ENCODE assay signal across 30 cellular contexts in genomic region chr14:22905627-22906026, GRCh38. TPM values are rescaled to one million over a fixed set of nuclear protein-coding genes. Genes with fewer than 3 reads are reported as not detected.
A peak's percentile ranks its signal among the peaks of the same experiment; 100 is the strongest.
DNase-seq lines count a peak whose midpoint lies in the region; ATAC-seq, FAIRE-seq and TF ChIP-seq lines count a peak whose summit lies in the region.
"Had no signal": no experiment of that assay in that cellular context is flagged by ENCODE, and none has a peak within 500 bp of the region (broad histone marks: within the 10 kb centered on the region; RNA-seq: fewer than 3 reads in every experiment).

No MANE protein-coding gene starts in this region.

- H3K4me1 ChIP-seq in HepG2 (ENCODE audit: insufficient read depth, low read length), result peaks cover 43% of the 10 kb centered on the region
- peaks cover 0 to 24% (median 12%) of the 10 kb centered on the region in 4 donors for H3K4me1 ChIP-seq in right lobe of liver
- H3K4me1 ChIP-seq in endodermal cell (ENCODE audit: control insufficient read depth, insufficient read depth, low read length), result no peaks in the 10 kb centered on the region
- H3K4me1 ChIP-seq: BE2C had no signal

- no peaks in the 10 kb centered on the region for H3K9me3 Mint-ChIP-seq in activated T-cell treated with anti-CD3 and anti-CD28 coated beads, Interleukin-2, amount 50 U/mL, for 72 hours
- H3K9me3 Mint-ChIP-seq in activated T-cell treated with anti-CD3 and anti-CD28 coated beads, Interleukin-2, amount 50 U/mL, for 4 hours, result no peaks in the 10 kb centered on the region
- no peaks in the 10 kb centered on the region for H3K9me3 Mint-ChIP-seq in endodermal cell
- no peaks in the 10 kb centered on the region for H3K9me3 Mint-ChIP-seq in immature natural killer cell
- H3K9me3 Mint-ChIP-seq: CD14-positive monocyte; CD4-positive, alpha-beta memory T cell; CD4-positive, CD25-positive, alpha-beta regulatory T cell; CD8-positive, alpha-beta memory T cell had no signal

- TF ChIP-seq CTCF in HepG2 (CRISPR knock-in tag; IDR thresholded peaks at IDR 0.05), result peak; percentile 20; the same call in 1 of the 2 replicates
- TF ChIP-seq CTCF in right lobe of liver (IDR thresholded peaks at IDR 0.05), result no peak
- TF ChIP-seq CTCF in endodermal cell (conservative IDR thresholded peaks at IDR 0.05), result peak; percentile 17

- no peak for DNase-seq in activated T-cell treated with anti-CD3 and anti-CD28 coated beads, Interleukin-2, amount 50 U/mL, for 72 hours
- no peak for DNase-seq in activated T-cell treated with anti-CD3 and anti-CD28 coated beads, Interleukin-2, amount 50 U/mL, for 4 hours
- DNase-seq in HepG2 (ENCODE audit: low spot score), result no peak
- DNase-seq in right lobe of liver, result no peak
- no peak for DNase-seq in endodermal cell
- no peak for DNase-seq in immature natural killer cell
- DNase-seq in cardiac septum (ENCODE audit: low spot score), result no peak
- DNase-seq: 8988T; ACHN; BE2C; C1 segment of cervical spinal cord; CD4-positive, alpha-beta memory T cell; CD4-positive, CD25-positive, alpha-beta regulatory T cell; CD8-positive, alpha-beta memory T cell; COR-L47; DMS 273 treated with DMSO at 0.1 percent for 48 hours; DMS153; DMS53; DMS79; DND-41; EL; GDM1 had no signal

- no TSS peak for BruUV-seq in HepG2 (replicated peaks; lab: Mats Ljungman, UMichigan)

- 76% methylated on average over 4 of the region's 4 CpGs for WGBS in HepG2 (ENCODE audit: low lambda C conversion rate)
- WGBS in right lobe of liver (ENCODE audit: insufficient coverage, low coverage, low lambda C conversion rate, missing lambda C conversion rate), result 92% methylated on average over 4 of the region's 4 CpGs
- WGBS in endodermal cell (ENCODE audit: insufficient coverage in 1 of 2, insufficient read length in 1 of 2), 2 experiments, result 91 to 92% methylated on average over 4 of the region's 4 CpGs

- peaks cover 5% of the 10 kb centered on the region for H3K4me1 Mint-ChIP-seq in activated T-cell treated with anti-CD3 and anti-CD28 coated beads, Interleukin-2, amount 50 U/mL, for 72 hours (ENCODE audit: low read depth)
- H3K4me1 Mint-ChIP-seq in activated T-cell treated with anti-CD3 and anti-CD28 coated beads, Interleukin-2, amount 50 U/mL, for 4 hours (ENCODE audit: low read depth), result peaks cover 3% of the 10 kb centered on the region
- H3K4me1 Mint-ChIP-seq in endodermal cell, result no peaks in the 10 kb centered on the region
- peaks cover 4 to 11% of the 10 kb centered on the region in 2 donors for H3K4me1 Mint-ChIP-seq in immature natural killer cell

- H3K36me3 ChIP-seq in HepG2 (replicated peaks in 1 of 2; ENCODE audit: control insufficient read depth in 1 of 2, insufficient read depth in 2 of 2, low read length in 2 of 2) (no peaks in the 10 kb centered on the region), right lobe of liver (peaks cover 11 to 85% (median 43%) of the 10 kb centered on the region in 4 donors), endodermal cell (ENCODE audit: control insufficient read depth, insufficient read depth, low read length) (peaks cover 83% of the 10 kb centered on the region)

- no peaks in the 10 kb centered on the region for H4K20me1 ChIP-seq in HepG2 (ENCODE audit: insufficient read depth, low read length)

- H3K27me3 ChIP-seq in HepG2 (ENCODE audit: control insufficient read depth in 1 of 2, insufficient read depth in 2 of 2, low read length in 2 of 2) (no peaks in the 10 kb centered on the region), right lobe of liver (no peaks in the 10 kb centered on the region), endodermal cell (ENCODE audit: control insufficient read depth, insufficient read depth, low read length, poor library complexity, severe bottlenecking) (no peaks in the 10 kb centered on the region)
- H3K27me3 ChIP-seq: BE2C, BLaER1 had no signal

- H3K4me3 ChIP-seq in HepG2 (replicated peaks in 1 of 3; ENCODE audit: insufficient read depth in 1 of 3, low read depth in 2 of 3, low read length in 3 of 3) (no peak overlapping the region), right lobe of liver (no peak overlapping the region), endodermal cell (ENCODE audit: low read length) (no peak overlapping the region)
- H3K4me3 ChIP-seq: BLaER1, GM12878 had no signal

- TF ChIP-seq POLR2A in HepG2 (IDR thresholded peaks at IDR 0.05; ENCODE audit: insufficient read depth in 1 of 2, low read depth in 2 of 2, low read length in 2 of 2) (no peak), right lobe of liver (IDR thresholded peaks at IDR 0.05) (no peak)

- no peak overlapping the region for H3K9ac ChIP-seq in HepG2 (ENCODE audit: insufficient read depth, low read depth, low read length)
- no peak overlapping the region for H3K9ac ChIP-seq in endodermal cell (ENCODE audit: extremely low read depth, low read length, poor library complexity, severe bottlenecking)
- H3K9ac ChIP-seq: BLaER1 had no signal

- TF ChIP-seq EP300 in HepG2 (IDR thresholded peaks at IDR 0.05; ENCODE audit: low read depth in 2 of 2, low read length in 2 of 2) (no peak), HepG2 (CRISPR knock-in tag; IDR thresholded peaks at IDR 0.05; ENCODE audit: borderline replicate concordance) (no peak)

- H3K9me3 ChIP-seq in HepG2 (ENCODE audit: low read length) (no peaks in the 10 kb centered on the region), right lobe of liver (no peaks in the 10 kb centered on the region), endodermal cell (ENCODE audit: control insufficient read depth, low read length) (no peaks in the 10 kb centered on the region)
- H3K9me3 ChIP-seq: BE2C, BLaER1 had no signal

- no peak overlapping the region for H3K4me2 ChIP-seq in HepG2 (ENCODE audit: low read depth, low read length)
- H3K4me2 ChIP-seq: BLaER1 had no signal

- CTCF ChIA-PET in HepG2 (lab: Yijun Ruan, JAX; ENCODE audit: low intra/inter-chr PET ratio, low total read pairs), result no interaction called here

- H3K79me2 ChIP-seq in HepG2 (ENCODE audit: insufficient read depth, low read length), result no peaks in the 10 kb centered on the region

- FAIRE-seq in HepG2 (lab: Jason Lieb, UNC), result no peak
- FAIRE-seq: A204.1, GM12892, GM18507 had no signal

- H3K4me3 Mint-ChIP-seq in activated T-cell treated with anti-CD3 and anti-CD28 coated beads, Interleukin-2, amount 50 U/mL, for 72 hours, result no peak overlapping the region
- no peak overlapping the region for H3K4me3 Mint-ChIP-seq in activated T-cell treated with anti-CD3 and anti-CD28 coated beads, Interleukin-2, amount 50 U/mL, for 4 hours
- no peak overlapping the region for H3K4me3 Mint-ChIP-seq in endodermal cell
- H3K4me3 Mint-ChIP-seq in immature natural killer cell, result no peak overlapping the region
- H3K4me3 Mint-ChIP-seq: CD8-positive, alpha-beta memory T cell had no signal

- POLR2A ChIA-PET in HepG2 (lab: Yijun Ruan, JAX), result interaction anchor here (1.2 to 1.6 kb wide), 2 partner anchors 11 to 24 kb away, joined by 4 read pairs; partner anchors contain the start of gene PRMT5

- in situ Hi-C loops in HepG2 (cut with HindIII; ENCODE audit: extremely low pct_ligation_motif_present, low pct_unique_long_range_greater_than_20kb), result no loop called here

- H3K27ac ChIP-seq in HepG2 (ENCODE audit: extremely low read length, insufficient read depth, low read length) (no peak overlapping the region), right lobe of liver (no peak overlapping the region), endodermal cell (ENCODE audit: low read depth, low read length) (no peak overlapping the region)
- H3K27ac ChIP-seq: BLaER1 had no signal

- peak overlapping the region; percentile 25 for H3K27ac Mint-ChIP-seq in activated T-cell treated with anti-CD3 and anti-CD28 coated beads, Interleukin-2, amount 50 U/mL, for 72 hours
- H3K27ac Mint-ChIP-seq in endodermal cell (no peak overlapping the region), immature natural killer cell (no peak overlapping the region)

- peaks cover 11 to 49% of the 10 kb centered on the region in 2 donors for H3K36me3 Mint-ChIP-seq in activated T-cell treated with anti-CD3 and anti-CD28 coated beads, Interleukin-2, amount 50 U/mL, for 72 hours (ENCODE audit: insufficient read depth in 2 of 2)
- H3K36me3 Mint-ChIP-seq in activated T-cell treated with anti-CD3 and anti-CD28 coated beads, Interleukin-2, amount 50 U/mL, for 4 hours (ENCODE audit: insufficient read depth), result peaks cover 50% of the 10 kb centered on the region
- H3K36me3 Mint-ChIP-seq in endodermal cell (ENCODE audit: low read depth) (peaks cover 72% of the 10 kb centered on the region), immature natural killer cell (peaks cover 36 to 65% (median 54%) of the 10 kb centered on the region in 3 donors)

- no peak overlapping the region for H2AFZ ChIP-seq in HepG2 (ENCODE audit: low read length)

- TF ChIP-seq RAD21 in HepG2 (CRISPR knock-in tag; IDR thresholded peaks at IDR 0.05), result no peak

- H3K27me3 Mint-ChIP-seq in activated T-cell treated with anti-CD3 and anti-CD28 coated beads, Interleukin-2, amount 50 U/mL, for 72 hours (ENCODE audit: low read depth), result no peaks in the 10 kb centered on the region
- H3K27me3 Mint-ChIP-seq in activated T-cell treated with anti-CD3 and anti-CD28 coated beads, Interleukin-2, amount 50 U/mL, for 4 hours (ENCODE audit: low read depth), result no peaks in the 10 kb centered on the region
- H3K27me3 Mint-ChIP-seq in endodermal cell (ENCODE audit: insufficient read depth), result no peaks in the 10 kb centered on the region
- peaks cover 0 to 5% (median 0%) of the 10 kb centered on the region in 3 donors for H3K27me3 Mint-ChIP-seq in immature natural killer cell (ENCODE audit: low read depth in 3 of 3)
- H3K27me3 Mint-ChIP-seq: CD4-positive, alpha-beta memory T cell; CD4-positive, CD25-positive, alpha-beta regulatory T cell; CD8-positive, alpha-beta memory T cell had no signal

- no peak for ATAC-seq in activated T-cell treated with anti-CD3 and anti-CD28 coated beads, Interleukin-2, amount 50 U/mL, for 72 hours (replicated peaks in 1 of 2)
- no peak for ATAC-seq in activated T-cell treated with anti-CD3 and anti-CD28 coated beads, Interleukin-2, amount 50 U/mL, for 4 hours
- ATAC-seq in HepG2 (no peak), right lobe of liver (no peak)
- ATAC-seq: GM12878 had no signal

- intact Hi-C loops in HepG2 (cut with micrococcal nuclease; ENCODE audit: unreplicated experiment), result no loop called here
- intact Hi-C loops in right lobe of liver (cut with DNase I), result loop anchor here in 1 of 2 donors (1.0 kb wide), 1 partner anchor 9 kb away; no protein-coding TSS in a partner anchor
- intact Hi-C loops in cardiac septum (cut with DNase I), result no loop called here

RNA-seq across cellular contexts. Expression of gene RBM23, which starts 13.3 kb away (rescaled TPM):
- 10 to 100 TPM; 69.5 to 77.5 TPM for total RNA-seq in activated T-cell treated with anti-CD3 and anti-CD28 coated beads, Interleukin-2, amount 50 U/mL, for 72 hours
- 10 to 100 TPM; 80.4 to 90.4 (median 82.5) TPM for total RNA-seq in activated T-cell treated with anti-CD3 and anti-CD28 coated beads, Interleukin-2, amount 50 U/mL, for 4 hours
- total RNA-seq in HepG2 (2016; rRNA removed; fragmentation: Illumina TruSeq; extraction: Trizol) (0.52 and 1.5 TPM in 2 replicates), right lobe of liver (10 to 100 TPM; 22.2 to 38.0 (median 34.0) TPM), endodermal cell (10 to 100 TPM; 52.0 to 68.6 TPM), cardiac septum (48.1 TPM)
- 1.3 and 3.6 TPM in 2 replicates for total RNA-seq in HepG2 (2016; cell fraction: cytosol; rRNA removed; fragmentation: Illumina TruSeq; extraction: Trizol; ENCODE audit: low read depth)
- 0.61 and 1.6 TPM in 2 replicates for total RNA-seq in HepG2 (2016; cell fraction: insoluble cytoplasmic fraction; rRNA removed; fragmentation: Illumina TruSeq; extraction: Trizol)
- total RNA-seq in HepG2 (2016; cell fraction: membrane; rRNA removed; fragmentation: Illumina TruSeq; extraction: Trizol), result 0.71 and 0.76 TPM in 2 replicates
- 1.2 and 2.0 TPM in 2 replicates for total RNA-seq in HepG2 (2016; cell fraction: nucleus; rRNA removed; fragmentation: Illumina TruSeq; extraction: Trizol)
- polyA plus RNA-seq in HepG2 (2011; rRNA removed) (2.1 and 2.9 TPM in 2 replicates), immature natural killer cell (10 to 100 TPM; 80.9 to 91.9 (median 85.5) TPM)
- 0.87 and 0.90 TPM in 2 replicates for polyA plus RNA-seq in HepG2 (2011; cell fraction: cytosol; rRNA removed)
- polyA plus RNA-seq in HepG2 (2011; cell fraction: nucleus; rRNA removed), result 7.7 and 10.1 TPM in 2 replicates
- 2.0 and 2.8 TPM in 2 replicates for polyA plus RNA-seq in HepG2 (2012)
- 0.17 and 0.28 TPM in 2 replicates for polyA plus RNA-seq in HepG2 (2016; cell fraction: cytosol; fragmentation: Illumina TruSeq; extraction: Trizol; ENCODE audit: low read depth)
- 0.76 and 1.0 TPM in 2 replicates for polyA plus RNA-seq in HepG2 (2016; cell fraction: insoluble cytoplasmic fraction; fragmentation: Illumina TruSeq; extraction: Trizol; ENCODE audit: low read depth)
- 0.27 and 0.43 TPM in 2 replicates for polyA plus RNA-seq in HepG2 (2016; cell fraction: membrane; fragmentation: Illumina TruSeq; extraction: Trizol; ENCODE audit: low read depth)
- polyA plus RNA-seq in HepG2 (2016; cell fraction: nucleus; fragmentation: Illumina TruSeq; extraction: Trizol; ENCODE audit: insufficient read depth, low read depth), result 3.6 and 4.3 TPM in 2 replicates
- 5.4 and 70.7 TPM in 2 replicates for polyA minus RNA-seq in HepG2 (2011; rRNA and poly(A)+ RNA removed; ENCODE audit: low replicate concordance)
- 0.97 and 1.6 TPM in 2 replicates for polyA minus RNA-seq in HepG2 (2011; cell fraction: cytosol; rRNA and poly(A)+ RNA removed)
- polyA minus RNA-seq in HepG2 (2011; cell fraction: nucleus; rRNA and poly(A)+ RNA removed), result 14.7 and 14.8 TPM in 2 replicates
- polyA plus RNA-seq in endodermal cell (2013, experiment 1 of 2), result 57.2 TPM
- 52.1 TPM for polyA plus RNA-seq in endodermal cell (2013, experiment 2 of 2)

RNA-seq across cellular contexts. Expression of gene REM2, which starts 22.6 kb away (rescaled TPM):
- total RNA-seq in activated T-cell treated with anti-CD3 and anti-CD28 coated beads, Interleukin-2, amount 50 U/mL, for 72 hours, result 1 to 10 TPM; 4.6 to 4.7 TPM
- under 1 TPM; 0.13 to 0.27 (median 0.15) TPM for total RNA-seq in activated T-cell treated with anti-CD3 and anti-CD28 coated beads, Interleukin-2, amount 50 U/mL, for 4 hours
- total RNA-seq in HepG2 (2016; rRNA removed; fragmentation: Illumina TruSeq; extraction: Trizol), result not detected in 2 replicates
- not detected in 2 replicates for total RNA-seq in HepG2 (2016; cell fraction: cytosol; rRNA removed; fragmentation: Illumina TruSeq; extraction: Trizol; ENCODE audit: low read depth)
- not detected in 2 replicates for total RNA-seq in HepG2 (2016; cell fraction: insoluble cytoplasmic fraction; rRNA removed; fragmentation: Illumina TruSeq; extraction: Trizol)
- not detected in 2 replicates for total RNA-seq in HepG2 (2016; cell fraction: membrane; rRNA removed; fragmentation: Illumina TruSeq; extraction: Trizol)
- total RNA-seq in HepG2 (2016; cell fraction: nucleus; rRNA removed; fragmentation: Illumina TruSeq; extraction: Trizol), result not detected in 2 replicates
- polyA plus RNA-seq in HepG2 (2011; rRNA removed), result 0.20 and 0.31 TPM in 2 replicates
- 0.04 and 0.05 TPM in 2 replicates for polyA plus RNA-seq in HepG2 (2011; cell fraction: cytosol; rRNA removed)
- 1.1 and 1.9 TPM in 2 replicates for polyA plus RNA-seq in HepG2 (2011; cell fraction: nucleus; rRNA removed)
- polyA plus RNA-seq in HepG2 (2012), result 0.21 and 0.67 TPM in 2 replicates
- not detected in 2 replicates for polyA plus RNA-seq in HepG2 (2016; cell fraction: cytosol; fragmentation: Illumina TruSeq; extraction: Trizol; ENCODE audit: low read depth)
- not detected in 2 replicates for polyA plus RNA-seq in HepG2 (2016; cell fraction: insoluble cytoplasmic fraction; fragmentation: Illumina TruSeq; extraction: Trizol; ENCODE audit: low read depth)
- polyA plus RNA-seq in HepG2 (2016; cell fraction: membrane; fragmentation: Illumina TruSeq; extraction: Trizol; ENCODE audit: low read depth), result not detected in 2 replicates
- polyA plus RNA-seq in HepG2 (2016; cell fraction: nucleus; fragmentation: Illumina TruSeq; extraction: Trizol; ENCODE audit: insufficient read depth, low read depth), result not detected in 2 replicates
- 0.26 and 0.30 TPM in 2 replicates for polyA minus RNA-seq in HepG2 (2011; rRNA and poly(A)+ RNA removed; ENCODE audit: low replicate concordance)
- polyA minus RNA-seq in HepG2 (2011; cell fraction: cytosol; rRNA and poly(A)+ RNA removed), result not detected in 2 replicates
- polyA minus RNA-seq in HepG2 (2011; cell fraction: nucleus; rRNA and poly(A)+ RNA removed), result 0.25 and 0.90 TPM in 2 replicates
- under 1 TPM in 2 of 6 experiments, not detected in 4; 0.10 to 0.12 TPM for total RNA-seq in right lobe of liver
- total RNA-seq in endodermal cell, result 1 to 10 TPM in 1 of 2 donors, under 1 TPM in 1; 0.77 to 1.2 TPM
- polyA plus RNA-seq in endodermal cell (2013, experiment 1 of 2), result 5.9 TPM
- polyA plus RNA-seq in endodermal cell (2013, experiment 2 of 2), result 5.5 TPM
- under 1 TPM; 0.22 to 0.74 (median 0.66) TPM for polyA plus RNA-seq in immature natural killer cell
- total RNA-seq in cardiac septum, result 0.19 TPM
- total RNA-seq: A673, G401 had no signal
- polyA plus RNA-seq: CD14-positive monocyte had no signal

RNA-seq across cellular contexts. Expression of gene PRMT5, which starts 23.5 kb away (rescaled TPM):
- total RNA-seq in activated T-cell treated with anti-CD3 and anti-CD28 coated beads, Interleukin-2, amount 50 U/mL, for 72 hours, result 10 to 100 TPM; 55.0 to 79.2 TPM
- total RNA-seq in activated T-cell treated with anti-CD3 and anti-CD28 coated beads, Interleukin-2, amount 50 U/mL, for 4 hours, result 100 to 1,000 TPM; 256 to 289 (median 263) TPM
- total RNA-seq in HepG2 (2016; rRNA removed; fragmentation: Illumina TruSeq; extraction: Trizol) (210 and 289 TPM in 2 replicates), right lobe of liver (10 to 100 TPM; 22.5 to 32.1 (median 25.7) TPM), endodermal cell (100 to 1,000 TPM; 111 to 112 TPM), cardiac septum (40.2 TPM)
- total RNA-seq in HepG2 (2016; cell fraction: cytosol; rRNA removed; fragmentation: Illumina TruSeq; extraction: Trizol; ENCODE audit: low read depth), result 154 and 171 TPM in 2 replicates
- total RNA-seq in HepG2 (2016; cell fraction: insoluble cytoplasmic fraction; rRNA removed; fragmentation: Illumina TruSeq; extraction: Trizol), result 224 and 314 TPM in 2 replicates
- total RNA-seq in HepG2 (2016; cell fraction: membrane; rRNA removed; fragmentation: Illumina TruSeq; extraction: Trizol), result 131 and 139 TPM in 2 replicates
- 137 and 144 TPM in 2 replicates for total RNA-seq in HepG2 (2016; cell fraction: nucleus; rRNA removed; fragmentation: Illumina TruSeq; extraction: Trizol)
- polyA plus RNA-seq in HepG2 (2011; rRNA removed) (329 and 354 TPM in 2 replicates), immature natural killer cell (10 to 100 TPM; 32.9 to 34.9 (median 34.7) TPM)
- polyA plus RNA-seq in HepG2 (2011; cell fraction: cytosol; rRNA removed), result 348 and 362 TPM in 2 replicates
- 327 and 362 TPM in 2 replicates for polyA plus RNA-seq in HepG2 (2011; cell fraction: nucleus; rRNA removed)
- 137 and 192 TPM in 2 replicates for polyA plus RNA-seq in HepG2 (2012)
- 39.5 and 40.9 TPM in 2 replicates for polyA plus RNA-seq in HepG2 (2016; cell fraction: cytosol; fragmentation: Illumina TruSeq; extraction: Trizol; ENCODE audit: low read depth)
- polyA plus RNA-seq in HepG2 (2016; cell fraction: insoluble cytoplasmic fraction; fragmentation: Illumina TruSeq; extraction: Trizol; ENCODE audit: low read depth), result 294 and 308 TPM in 2 replicates
- 72.5 and 74.3 TPM in 2 replicates for polyA plus RNA-seq in HepG2 (2016; cell fraction: membrane; fragmentation: Illumina TruSeq; extraction: Trizol; ENCODE audit: low read depth)
- 212 and 229 TPM in 2 replicates for polyA plus RNA-seq in HepG2 (2016; cell fraction: nucleus; fragmentation: Illumina TruSeq; extraction: Trizol; ENCODE audit: insufficient read depth, low read depth)
- polyA minus RNA-seq in HepG2 (2011; rRNA and poly(A)+ RNA removed; ENCODE audit: low replicate concordance), result 563 and 739 TPM in 2 replicates
- polyA minus RNA-seq in HepG2 (2011; cell fraction: cytosol; rRNA and poly(A)+ RNA removed), result 136 and 191 TPM in 2 replicates
- polyA minus RNA-seq in HepG2 (2011; cell fraction: nucleus; rRNA and poly(A)+ RNA removed), result 169 and 174 TPM in 2 replicates
- 114 TPM for polyA plus RNA-seq in endodermal cell (2013, experiment 1 of 2)
- 97.8 TPM for polyA plus RNA-seq in endodermal cell (2013, experiment 2 of 2)

RNA-seq across cellular contexts. Expression of gene LRP10, which starts 34.1 kb away (rescaled TPM):
- 10 to 100 TPM; 66.5 to 78.4 TPM for total RNA-seq in activated T-cell treated with anti-CD3 and anti-CD28 coated beads, Interleukin-2, amount 50 U/mL, for 72 hours
- 10 to 100 TPM; 19.3 to 33.7 (median 26.2) TPM for total RNA-seq in activated T-cell treated with anti-CD3 and anti-CD28 coated beads, Interleukin-2, amount 50 U/mL, for 4 hours
- 8.6 and 16.9 TPM in 2 replicates for total RNA-seq in HepG2 (2016; rRNA removed; fragmentation: Illumina TruSeq; extraction: Trizol)
- total RNA-seq in HepG2 (2016; cell fraction: cytosol; rRNA removed; fragmentation: Illumina TruSeq; extraction: Trizol; ENCODE audit: low read depth), result 4.6 and 5.4 TPM in 2 replicates
- total RNA-seq in HepG2 (2016; cell fraction: insoluble cytoplasmic fraction; rRNA removed; fragmentation: Illumina TruSeq; extraction: Trizol), result 8.2 and 17.2 TPM in 2 replicates
- 13.8 and 15.6 TPM in 2 replicates for total RNA-seq in HepG2 (2016; cell fraction: membrane; rRNA removed; fragmentation: Illumina TruSeq; extraction: Trizol)
- 15.9 and 21.6 TPM in 2 replicates for total RNA-seq in HepG2 (2016; cell fraction: nucleus; rRNA removed; fragmentation: Illumina TruSeq; extraction: Trizol)
- 45.2 and 80.6 TPM in 2 replicates for polyA plus RNA-seq in HepG2 (2011; rRNA removed)
- 49.4 and 54.8 TPM in 2 replicates for polyA plus RNA-seq in HepG2 (2011; cell fraction: cytosol; rRNA removed)
- polyA plus RNA-seq in HepG2 (2011; cell fraction: nucleus; rRNA removed), result 70.7 and 85.9 TPM in 2 replicates
- 45.8 and 84.6 TPM in 2 replicates for polyA plus RNA-seq in HepG2 (2012)
- 6.5 and 7.4 TPM in 2 replicates for polyA plus RNA-seq in HepG2 (2016; cell fraction: cytosol; fragmentation: Illumina TruSeq; extraction: Trizol; ENCODE audit: low read depth)
- 8.2 and 10.9 TPM in 2 replicates for polyA plus RNA-seq in HepG2 (2016; cell fraction: insoluble cytoplasmic fraction; fragmentation: Illumina TruSeq; extraction: Trizol; ENCODE audit: low read depth)
- 11.6 and 13.0 TPM in 2 replicates for polyA plus RNA-seq in HepG2 (2016; cell fraction: membrane; fragmentation: Illumina TruSeq; extraction: Trizol; ENCODE audit: low read depth)
- 22.9 and 23.5 TPM in 2 replicates for polyA plus RNA-seq in HepG2 (2016; cell fraction: nucleus; fragmentation: Illumina TruSeq; extraction: Trizol; ENCODE audit: insufficient read depth, low read depth)
- 73.0 and 241 TPM in 2 replicates for polyA minus RNA-seq in HepG2 (2011; rRNA and poly(A)+ RNA removed; ENCODE audit: low replicate concordance)
- polyA minus RNA-seq in HepG2 (2011; cell fraction: cytosol; rRNA and poly(A)+ RNA removed), result 55.0 and 77.3 TPM in 2 replicates
- polyA minus RNA-seq in HepG2 (2011; cell fraction: nucleus; rRNA and poly(A)+ RNA removed), result 23.4 and 37.7 TPM in 2 replicates
- 10 to 100 TPM; 31.0 to 54.5 (median 44.6) TPM for total RNA-seq in right lobe of liver
- 10 to 100 TPM; 28.9 to 41.5 TPM for total RNA-seq in endodermal cell
- 21.8 TPM for polyA plus RNA-seq in endodermal cell (2013, experiment 1 of 2)
- polyA plus RNA-seq in endodermal cell (2013, experiment 2 of 2), result 22.8 TPM
- 100 to 1,000 TPM in 2 of 3 donors, 10 to 100 TPM in 1; 74.6 to 146 (median 136) TPM for polyA plus RNA-seq in immature natural killer cell
- total RNA-seq in cardiac septum, result 71.0 TPM

RNA-seq across cellular contexts. Expression of gene HAUS4, which starts 51.3 kb away (rescaled TPM):
- total RNA-seq in activated T-cell treated with anti-CD3 and anti-CD28 coated beads, Interleukin-2, amount 50 U/mL, for 72 hours, result 10 to 100 TPM; 82.0 to 90.9 TPM
- 10 to 100 TPM; 28.8 to 39.7 (median 38.5) TPM for total RNA-seq in activated T-cell treated with anti-CD3 and anti-CD28 coated beads, Interleukin-2, amount 50 U/mL, for 4 hours
- total RNA-seq in HepG2 (2016; rRNA removed; fragmentation: Illumina TruSeq; extraction: Trizol) (130 and 141 TPM in 2 replicates), right lobe of liver (10 to 100 TPM in 4 of 6 experiments, 1 to 10 TPM in 2; 6.8 to 17.9 (median 12.4) TPM), endodermal cell (10 to 100 TPM; 43.2 to 57.1 TPM), cardiac septum (16.5 TPM)
- 124 and 143 TPM in 2 replicates for total RNA-seq in HepG2 (2016; cell fraction: cytosol; rRNA removed; fragmentation: Illumina TruSeq; extraction: Trizol; ENCODE audit: low read depth)
- 128 and 148 TPM in 2 replicates for total RNA-seq in HepG2 (2016; cell fraction: insoluble cytoplasmic fraction; rRNA removed; fragmentation: Illumina TruSeq; extraction: Trizol)
- total RNA-seq in HepG2 (2016; cell fraction: membrane; rRNA removed; fragmentation: Illumina TruSeq; extraction: Trizol), result 134 and 154 TPM in 2 replicates
- total RNA-seq in HepG2 (2016; cell fraction: nucleus; rRNA removed; fragmentation: Illumina TruSeq; extraction: Trizol), result 82.9 and 84.6 TPM in 2 replicates
- polyA plus RNA-seq in HepG2 (2011; rRNA removed) (64.7 and 74.4 TPM in 2 replicates), immature natural killer cell (10 to 100 TPM; 23.0 to 26.2 (median 23.2) TPM)
- 49.6 and 52.3 TPM in 2 replicates for polyA plus RNA-seq in HepG2 (2011; cell fraction: cytosol; rRNA removed)
- polyA plus RNA-seq in HepG2 (2011; cell fraction: nucleus; rRNA removed), result 90.4 and 93.9 TPM in 2 replicates
- 58.5 and 83.9 TPM in 2 replicates for polyA plus RNA-seq in HepG2 (2012)
- polyA plus RNA-seq in HepG2 (2016; cell fraction: cytosol; fragmentation: Illumina TruSeq; extraction: Trizol; ENCODE audit: low read depth), result 42.0 and 47.4 TPM in 2 replicates
- 106 and 115 TPM in 2 replicates for polyA plus RNA-seq in HepG2 (2016; cell fraction: insoluble cytoplasmic fraction; fragmentation: Illumina TruSeq; extraction: Trizol; ENCODE audit: low read depth)
- polyA plus RNA-seq in HepG2 (2016; cell fraction: membrane; fragmentation: Illumina TruSeq; extraction: Trizol; ENCODE audit: low read depth), result 86.6 and 89.8 TPM in 2 replicates
- polyA plus RNA-seq in HepG2 (2016; cell fraction: nucleus; fragmentation: Illumina TruSeq; extraction: Trizol; ENCODE audit: insufficient read depth, low read depth), result 118 and 127 TPM in 2 replicates
- 39.3 and 43.1 TPM in 2 replicates for polyA minus RNA-seq in HepG2 (2011; rRNA and poly(A)+ RNA removed; ENCODE audit: low replicate concordance)
- polyA minus RNA-seq in HepG2 (2011; cell fraction: cytosol; rRNA and poly(A)+ RNA removed), result 27.3 and 39.3 TPM in 2 replicates
- polyA minus RNA-seq in HepG2 (2011; cell fraction: nucleus; rRNA and poly(A)+ RNA removed), result 50.6 and 59.4 TPM in 2 replicates
- polyA plus RNA-seq in endodermal cell (2013, experiment 1 of 2), result 64.7 TPM
- 66.1 TPM for polyA plus RNA-seq in endodermal cell (2013, experiment 2 of 2)

Comparison
In these comparisons a context has a peak if more than half of its experiments do, and no peak if none do; other contexts are left out.
1. CTCF ChIP-seq: peak in HepG2 (single experiment) and endodermal cell (single experiment); none in right lobe of liver (0 of 4).
2. RNA of gene RBM23, which starts 13.3 kb away (total RNA-seq): 80.4 to 90.4 TPM in activated T-cell treated with anti-CD3 and anti-CD28 coated beads, Interleukin-2, amount 50 U/mL, for 4 hours, 69.5 to 77.5 TPM in activated T-cell treated with anti-CD3 and anti-CD28 coated beads, Interleukin-2, amount 50 U/mL, for 72 hours, 52.0 to 68.6 TPM in endodermal cell, 48.1 TPM in cardiac septum (single experiment) and 22.2 to 38.0 TPM in right lobe of liver; 0.52 to 3.6 TPM in HepG2; every median in the first group is over 4 times any median in the second.